31 cellular contexts compared by ENCODE assay signal in the genomic region with DNA sequence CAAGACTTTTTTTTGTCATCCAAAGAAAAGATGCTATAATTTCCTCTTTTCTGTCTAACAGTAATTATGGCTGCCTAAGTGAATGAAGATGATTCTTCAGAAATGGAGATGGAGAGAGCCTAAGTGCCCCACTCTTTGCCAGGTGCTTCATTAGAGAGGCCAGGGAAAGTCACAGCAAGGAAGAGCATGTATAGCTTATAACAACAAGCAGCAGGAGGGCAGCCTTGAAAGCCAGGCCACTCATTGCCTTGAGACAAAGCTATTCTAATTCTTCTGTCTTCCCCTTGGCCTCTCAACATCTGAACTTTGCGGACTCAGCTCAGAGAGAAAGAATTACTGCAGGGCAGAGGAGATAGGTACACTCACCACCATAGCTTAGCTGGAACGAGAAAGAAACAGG.
"Had no signal": no experiment of that assay in that cellular context is flagged by ENCODE, and none has a peak within 500 bp of the region (broad histone marks: within the 10 kb centered on the region; RNA-seq: fewer than 3 reads in every experiment).

No MANE protein-coding gene starts in this region.

- H3K36me3 Mint-ChIP-seq: natural killer cell treated with Interleukin-12 subunit alpha and Interleukin-12 subunit beta and Interleukin-15 and Interleukin-18, amount 100 ng/mL, for 72 hours; stimulated activated effector memory CD8-positive, alpha-beta T cell treated with anti-CD3 and anti-CD28 coated beads, Interleukin-12 subunit alpha, Interleukin-12 subunit beta, amount 100 ng/mL, for 72 hours; type B pancreatic cell had no signal

- H3K27ac ChIP-seq: brain microvascular endothelial cell, coronary artery, dorsolateral prefrontal cortex, gastroesophageal sphincter, left lung, lower lobe of right lung, uterus had no signal

- H3K27me3 Mint-ChIP-seq: type B pancreatic cell had no signal

- H3K4me1 ChIP-seq: left lung, lower lobe of right lung, uterus had no signal

- H3K36me3 ChIP-seq: brain microvascular endothelial cell, gastroesophageal sphincter, left lung, lower lobe of right lung, uterus had no signal

- H3K27ac Mint-ChIP-seq: activated CD8-positive, alpha-beta T cell treated with anti-CD3 and anti-CD28 coated beads for 36 hours; activated T-helper 17 cell treated with anti-CD3 and anti-CD28 coated beads, Interleukin-2, amount 50 U/mL, for 72 hours; natural killer cell treated with Interleukin-12 subunit alpha and Interleukin-12 subunit beta and Interleukin-15 and Interleukin-18, amount 100 ng/mL, for 72 hours; progenitor cell of endocrine pancreas; stimulated activated effector memory CD8-positive, alpha-beta T cell treated with anti-CD3 and anti-CD28 coated beads, Interleukin-12 subunit alpha, Interleukin-12 subunit beta, amount 100 ng/mL, for 72 hours; type B pancreatic cell had no signal

- H3K9me3 Mint-ChIP-seq: activated CD8-positive, alpha-beta T cell treated with anti-CD3 and anti-CD28 coated beads for 36 hours; activated T-cell treated with anti-CD3 and anti-CD28 coated beads, Interleukin-2, amount 50 U/mL, for 4 hours; activated T-helper 17 cell treated with anti-CD3 and anti-CD28 coated beads, Interleukin-2, amount 50 U/mL, for 72 hours; natural killer cell treated with Interleukin-12 subunit alpha and Interleukin-12 subunit beta and Interleukin-15 and Interleukin-18, amount 100 ng/mL, for 72 hours; stimulated activated effector memory CD8-positive, alpha-beta T cell treated with anti-CD3 and anti-CD28 coated beads, Interleukin-12 subunit alpha, Interleukin-12 subunit beta, amount 100 ng/mL, for 72 hours; stimulated activated naive CD8-positive, alpha-beta T cell treated with anti-CD3 and anti-CD28 coated beads, Interleukin-15, amount 100 ng/mL, for 72 hours; type B pancreatic cell had no signal

- DNase-seq: activated CD4-positive, alpha-beta T cell treated with anti-CD3 and anti-CD28 coated beads for 1 hour; activated CD4-positive, alpha-beta T cell treated with anti-CD3 and anti-CD28 coated beads, Interleukin-2, amount 50 U/mL, for 1 hour; activated CD8-positive, alpha-beta T cell treated with anti-CD3 and anti-CD28 coated beads for 36 hours; activated gamma-delta T cell treated with Interleukin-2 at 50 U/mL for 16 hours; activated naive CD4-positive, alpha-beta T cell treated with anti-CD3 and anti-CD28 coated beads, Interleukin-2, amount 50 U/mL, for 16 hours; activated T-cell treated with anti-CD3 and anti-CD28 coated beads, Interleukin-2, amount 50 U/mL, for 4 hours; amniotic stem cell; brain microvascular endothelial cell; dorsolateral prefrontal cortex; effector memory CD4-positive, alpha-beta T cell; erythroblast; head of caudate nucleus; hippocampal formation; left lung; lower lobe of right lung; mucosa of descending colon; retina; small intestine; stimulated activated CD4-positive, alpha-beta T cell treated with anti-CD3 and anti-CD28 coated beads, Interleukin-4, amount 100 ng/mL, for 24 hours; stimulated activated naive CD8-positive, alpha-beta T cell treated with anti-CD3 and anti-CD28 coated beads, Interleukin-15, amount 100 ng/mL, for 72 hours; substantia nigra; T-helper 9 cell; uterus had no signal

- H3K4me3 Mint-ChIP-seq: activated CD8-positive, alpha-beta T cell treated with anti-CD3 and anti-CD28 coated beads for 36 hours; activated T-cell treated with anti-CD3 and anti-CD28 coated beads, Interleukin-2, amount 50 U/mL, for 4 hours; activated T-helper 17 cell treated with anti-CD3 and anti-CD28 coated beads, Interleukin-2, amount 50 U/mL, for 72 hours; natural killer cell treated with Interleukin-12 subunit alpha and Interleukin-12 subunit beta and Interleukin-15 and Interleukin-18, amount 100 ng/mL, for 72 hours; stimulated activated effector memory CD8-positive, alpha-beta T cell treated with anti-CD3 and anti-CD28 coated beads, Interleukin-12 subunit alpha, Interleukin-12 subunit beta, amount 100 ng/mL, for 72 hours; stimulated activated naive CD8-positive, alpha-beta T cell treated with anti-CD3 and anti-CD28 coated beads, Interleukin-15, amount 100 ng/mL, for 72 hours; type B pancreatic cell had no signal

- H3K4me3 ChIP-seq: coronary artery, dorsolateral prefrontal cortex, gastroesophageal sphincter, left lung, lower lobe of right lung, mucosa of descending colon, uterus had no signal

- H3K4me1 Mint-ChIP-seq: activated T-helper 17 cell treated with anti-CD3 and anti-CD28 coated beads, Interleukin-2, amount 50 U/mL, for 72 hours; stimulated activated effector memory CD8-positive, alpha-beta T cell treated with anti-CD3 and anti-CD28 coated beads, Interleukin-12 subunit alpha, Interleukin-12 subunit beta, amount 100 ng/mL, for 72 hours; stimulated activated naive CD8-positive, alpha-beta T cell treated with anti-CD3 and anti-CD28 coated beads, Interleukin-15, amount 100 ng/mL, for 72 hours had no signal

- H3K9me3 ChIP-seq: gastroesophageal sphincter, left lung, lower lobe of right lung, mucosa of descending colon, uterus had no signal

- H3K27me3 ChIP-seq: brain microvascular endothelial cell, dorsolateral prefrontal cortex, gastroesophageal sphincter, left lung, uterus had no signal

- ATAC-seq: activated CD8-positive, alpha-beta T cell treated with anti-CD3 and anti-CD28 coated beads for 36 hours; activated T-cell treated with anti-CD3 and anti-CD28 coated beads, Interleukin-2, amount 50 U/mL, for 4 hours; activated T-helper 17 cell treated with anti-CD3 and anti-CD28 coated beads, Interleukin-2, amount 50 U/mL, for 72 hours; gastroesophageal sphincter; left lung; lower lobe of right lung; mucosa of descending colon; sciatic nerve; stimulated activated naive CD8-positive, alpha-beta T cell treated with anti-CD3 and anti-CD28 coated beads, Interleukin-15, amount 100 ng/mL, for 72 hours had no signal
